Comparison of ENCODE assay signal across 1 cellular context in the genomic region with DNA sequence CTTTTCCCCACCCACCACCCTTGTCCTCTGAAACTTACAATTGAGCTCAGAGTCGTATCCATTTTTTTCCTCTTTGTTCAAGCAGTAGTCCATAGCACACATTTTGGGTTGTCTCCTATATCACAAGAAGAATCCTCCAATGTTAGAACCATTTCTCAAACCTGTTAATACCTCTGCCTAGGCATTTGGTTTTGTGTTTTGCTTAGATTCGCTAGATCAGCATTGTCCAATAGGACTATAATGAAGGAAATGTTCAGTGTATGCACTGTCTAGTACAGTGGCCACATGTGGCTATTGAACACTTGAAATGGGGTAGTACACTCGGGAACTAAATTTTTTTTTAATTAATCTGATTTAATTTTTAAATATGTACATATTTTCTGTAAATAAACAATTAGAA.
TF ChIP-seq lines count a peak whose summit lies in the region.

No MANE protein-coding gene starts in this region.

TF ChIP-seq in K562, 482 proteins besides CTCF, POLR2A, EP300 and RAD21 (continued from another document):
- TF ChIP-seq, protein P1, sequence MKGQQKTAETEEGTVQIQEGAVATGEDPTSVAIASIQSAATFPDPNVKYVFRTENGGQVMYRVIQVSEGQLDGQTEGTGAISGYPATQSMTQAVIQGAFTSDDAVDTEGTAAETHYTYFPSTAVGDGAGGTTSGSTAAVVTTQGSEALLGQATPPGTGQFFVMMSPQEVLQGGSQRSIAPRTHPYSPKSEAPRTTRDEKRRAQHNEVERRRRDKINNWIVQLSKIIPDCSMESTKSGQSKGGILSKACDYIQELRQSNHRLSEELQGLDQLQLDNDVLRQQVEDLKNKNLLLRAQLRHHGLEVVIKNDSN (CRISPR knock-in tag; IDR thresholded peaks at IDR 0.05) = no peak
- TF ChIP-seq ZNF316 (IDR thresholded peaks at IDR 0.05) (peak; percentile 86), HDAC6 (IDR thresholded peaks at IDR 0.05; ENCODE audit: low read depth, low read length) (no peak), C11orf30 (IDR thresholded peaks at IDR 0.05; ENCODE audit: low read depth) (peak; percentile 74), RAD51 (IDR thresholded peaks at IDR 0.05; ENCODE audit: borderline replicate concordance, low read depth) (no peak), TCF3 (CRISPR knock-in tag; IDR thresholded peaks at IDR 0.05) (no peak), MAFG (tag; conservative IDR thresholded peaks at IDR 0.05) (peak; percentile 47; the same call in 1 of the 2 replicates), LARP7 (IDR thresholded peaks at IDR 0.05) (no peak), CHCHD3 (CRISPR knock-in tag; IDR thresholded peaks at IDR 0.05) (no peak), CREB1 (IDR thresholded peaks at IDR 0.05) (no peak), CREB1 (CRISPR knock-in tag; IDR thresholded peaks at IDR 0.05) (no peak), EP400 (IDR thresholded peaks at IDR 0.05) (0 out of 2 replicates have a peak, but pooled peaks have one; percentile 5), OTX1 (CRISPR knock-in tag; IDR thresholded peaks at IDR 0.05) (no peak), SUPT5H (IDR thresholded peaks at IDR 0.05) (no peak), SMAD4 (CRISPR knock-in tag; conservative IDR thresholded peaks at IDR 0.05) (0 out of 2 replicates have a peak, but pooled peaks have one; percentile 24), ZNF75A (CRISPR knock-in tag; IDR thresholded peaks at IDR 0.05) (no peak)
- TF ChIP-seq, protein P2, sequence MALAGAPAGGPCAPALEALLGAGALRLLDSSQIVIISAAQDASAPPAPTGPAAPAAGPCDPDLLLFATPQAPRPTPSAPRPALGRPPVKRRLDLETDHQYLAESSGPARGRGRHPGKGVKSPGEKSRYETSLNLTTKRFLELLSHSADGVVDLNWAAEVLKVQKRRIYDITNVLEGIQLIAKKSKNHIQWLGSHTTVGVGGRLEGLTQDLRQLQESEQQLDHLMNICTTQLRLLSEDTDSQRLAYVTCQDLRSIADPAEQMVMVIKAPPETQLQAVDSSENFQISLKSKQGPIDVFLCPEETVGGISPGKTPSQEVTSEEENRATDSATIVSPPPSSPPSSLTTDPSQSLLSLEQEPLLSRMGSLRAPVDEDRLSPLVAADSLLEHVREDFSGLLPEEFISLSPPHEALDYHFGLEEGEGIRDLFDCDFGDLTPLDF (CRISPR knock-in tag; IDR thresholded peaks at IDR 0.05) = no peak
- TF ChIP-seq, protein P3, sequence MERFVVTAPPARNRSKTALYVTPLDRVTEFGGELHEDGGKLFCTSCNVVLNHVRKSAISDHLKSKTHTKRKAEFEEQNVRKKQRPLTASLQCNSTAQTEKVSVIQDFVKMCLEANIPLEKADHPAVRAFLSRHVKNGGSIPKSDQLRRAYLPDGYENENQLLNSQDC (CRISPR knock-in tag; IDR thresholded peaks at IDR 0.05) = no peak
- TF ChIP-seq, protein P4, sequence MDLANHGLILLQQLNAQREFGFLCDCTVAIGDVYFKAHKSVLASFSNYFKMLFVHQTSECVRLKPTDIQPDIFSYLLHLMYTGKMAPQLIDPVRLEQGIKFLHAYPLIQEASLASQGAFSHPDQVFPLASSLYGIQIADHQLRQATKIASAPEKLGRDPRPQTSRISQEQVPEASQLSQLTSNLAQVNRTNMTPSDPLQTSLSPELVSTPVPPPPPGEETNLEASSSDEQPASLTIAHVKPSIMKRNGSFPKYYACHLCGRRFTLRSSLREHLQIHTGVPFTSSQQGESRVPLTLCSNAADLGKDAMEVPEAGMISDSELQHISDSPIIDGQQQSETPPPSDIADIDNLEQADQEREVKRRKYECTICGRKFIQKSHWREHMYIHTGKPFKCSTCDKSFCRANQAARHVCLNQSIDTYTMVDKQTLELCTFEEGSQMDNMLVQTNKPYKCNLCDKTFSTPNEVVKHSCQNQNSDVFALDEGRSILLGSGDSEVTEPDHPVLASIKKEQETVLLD (IDR thresholded peaks at IDR 0.05) = no peak
